ENCODE assay signal across 11 cellular contexts in genomic region chr3:10957976-10958749, GRCh38. TPM values are rescaled to one million over a fixed set of nuclear protein-coding genes. Genes with fewer than 3 reads are reported as not detected.
DNase-seq lines count a peak whose midpoint lies in the region; ATAC-seq and TF ChIP-seq lines count a peak whose summit lies in the region.
"Had no signal": no experiment of that assay in that cellular context is flagged by ENCODE, and none has a peak within 500 bp of the region (broad histone marks: within the 10 kb centered on the region; RNA-seq: fewer than 3 reads in every experiment).

No MANE protein-coding gene starts in this region.

- WGBS in stomach, 5 donors, result 47 to 75% (median 65%) methylated on average over 14 to 17 of the region's 17 CpGs

- TF ChIP-seq CTCF in fibroblast of pulmonary artery (IDR thresholded peaks at IDR 0.05; ENCODE audit: low read length, missing control alignments) (no peak), stomach (IDR thresholded peaks at IDR 0.05) (no peak), WTC11 (IDR thresholded peaks at IDR 0.05) (no peak)

- H3K27me3 Mint-ChIP-seq in WTC11 (ENCODE audit: low read depth), result no peaks in the 10 kb centered on the region

- intact Hi-C loops in stomach (cut with DNase I; ENCODE audit: low total_unique reads), result no loop called here

- no peak overlapping the region for H3K4me3 ChIP-seq in fibroblast of pulmonary artery (replicated peaks; ENCODE audit: low read depth, low read length)
- H3K4me3 ChIP-seq in stomach, result no peak overlapping the region

- H3K36me3 ChIP-seq in stomach, result no peaks in the 10 kb centered on the region

- H3K4me1 Mint-ChIP-seq in WTC11, result no peaks in the 10 kb centered on the region

- H3K36me3 Mint-ChIP-seq in WTC11, result no peaks in the 10 kb centered on the region

- H3K27me3 ChIP-seq in stomach, result peaks cover 0 to 19% (median 0%) of the 10 kb centered on the region in 3 donors

- no peaks in the 10 kb centered on the region for H3K9me3 Mint-ChIP-seq in WTC11

- ATAC-seq in GM18511 (IDR thresholded peaks at IDR 0.05; ENCODE audit: unreplicated experiment) (no peak), WTC11 (no peak)

- H3K4me3 Mint-ChIP-seq in WTC11, result no peak overlapping the region

- TF ChIP-seq EP300 in stomach (IDR thresholded peaks at IDR 0.05), result no peak

- no peaks in the 10 kb centered on the region for H3K9me3 ChIP-seq in stomach

- H3K27ac Mint-ChIP-seq in WTC11, result no peak overlapping the region

- POLR2A ChIA-PET in WTC11 (lab: Charles Lee), result no interaction called here

- H3K27ac ChIP-seq in stomach, result no peak overlapping the region
- H3K27ac ChIP-seq: 22Rv1 had no signal

- TF ChIP-seq POLR2A in stomach (IDR thresholded peaks at IDR 0.05), result no peak

- CTCF ChIA-PET in WTC11 (lab: Charles Lee), result interaction anchor here (0.8 to 2.2 kb wide), 4 partner anchors 9 to 200 kb away, joined by 3 to 9 read pairs (median 3); no protein-coding TSS in a partner anchor

- DNase-seq in DMS 273 (lab: John Stamatoyannopoulos, UW; ENCODE audit: unreplicated experiment), result peak; percentile 47
- DNase-seq in DMS 273 treated with DMSO at 0.1 percent for 48 hours (lab: John Stamatoyannopoulos, UW), result no peak
- DNase-seq in NCI-H2107 (lab: John Stamatoyannopoulos, UW), result peak; percentile 55
- peak; percentile 16 for DNase-seq in fibroblast of pulmonary artery (ENCODE audit: low read depth)
- DNase-seq in stomach, result peak; percentile 64
- DNase-seq in foreskin melanocyte, result no peak
- DNase-seq in WTC11 (ENCODE audit: low spot score), result no peak
- DNase-seq: activated CD4-positive, alpha-beta T cell treated with anti-CD3 and anti-CD28 coated beads, Interleukin-2, amount 50 U/mL, for 4 hours; NCI-H82 had no signal

- peaks cover 0 to 7% (median 0%) of the 10 kb centered on the region in 4 donors for H3K4me1 ChIP-seq in stomach

TF ChIP-seq in WTC11, 78 proteins besides CTCF, POLR2A, EP300 and RAD21 (continues in another document):
- no peak for TF ChIP-seq CREM (CRISPR knock-in tag; IDR thresholded peaks at IDR 0.05)
- TF ChIP-seq ARID4B (CRISPR knock-in tag; IDR thresholded peaks at IDR 0.05; ENCODE audit: borderline replicate concordance), result no peak
- no peak for TF ChIP-seq PRRX2 (CRISPR knock-in tag; IDR thresholded peaks at IDR 0.05)
- TF ChIP-seq, protein P1, sequence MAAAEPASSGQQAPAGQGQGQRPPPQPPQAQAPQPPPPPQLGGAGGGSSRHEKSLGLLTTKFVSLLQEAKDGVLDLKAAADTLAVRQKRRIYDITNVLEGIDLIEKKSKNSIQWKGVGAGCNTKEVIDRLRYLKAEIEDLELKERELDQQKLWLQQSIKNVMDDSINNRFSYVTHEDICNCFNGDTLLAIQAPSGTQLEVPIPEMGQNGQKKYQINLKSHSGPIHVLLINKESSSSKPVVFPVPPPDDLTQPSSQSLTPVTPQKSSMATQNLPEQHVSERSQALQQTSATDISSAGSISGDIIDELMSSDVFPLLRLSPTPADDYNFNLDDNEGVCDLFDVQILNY (CRISPR knock-in tag; IDR thresholded peaks at IDR 0.05), result no peak
- TF ChIP-seq EMX1 (CRISPR knock-in tag; IDR thresholded peaks at IDR 0.05), result no peak
- TF ChIP-seq, protein P2, sequence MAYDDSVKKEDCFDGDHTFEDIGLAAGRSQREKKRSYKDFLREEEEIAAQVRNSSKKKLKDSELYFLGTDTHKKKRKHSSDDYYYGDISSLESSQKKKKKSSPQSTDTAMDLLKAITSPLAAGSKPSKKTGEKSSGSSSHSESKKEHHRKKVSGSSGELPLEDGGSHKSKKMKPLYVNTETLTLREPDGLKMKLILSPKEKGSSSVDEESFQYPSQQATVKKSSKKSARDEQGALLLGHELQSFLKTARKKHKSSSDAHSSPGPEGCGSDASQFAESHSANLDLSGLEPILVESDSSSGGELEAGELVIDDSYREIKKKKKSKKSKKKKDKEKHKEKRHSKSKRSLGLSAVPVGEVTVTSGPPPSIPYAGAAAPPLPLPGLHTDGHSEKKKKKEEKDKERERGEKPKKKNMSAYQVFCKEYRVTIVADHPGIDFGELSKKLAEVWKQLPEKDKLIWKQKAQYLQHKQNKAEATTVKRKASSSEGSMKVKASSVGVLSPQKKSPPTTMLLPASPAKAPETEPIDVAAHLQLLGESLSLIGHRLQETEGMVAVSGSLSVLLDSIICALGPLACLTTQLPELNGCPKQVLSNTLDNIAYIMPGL (CRISPR knock-in tag; IDR thresholded peaks at IDR 0.05), result no peak
- TF ChIP-seq, protein P3, sequence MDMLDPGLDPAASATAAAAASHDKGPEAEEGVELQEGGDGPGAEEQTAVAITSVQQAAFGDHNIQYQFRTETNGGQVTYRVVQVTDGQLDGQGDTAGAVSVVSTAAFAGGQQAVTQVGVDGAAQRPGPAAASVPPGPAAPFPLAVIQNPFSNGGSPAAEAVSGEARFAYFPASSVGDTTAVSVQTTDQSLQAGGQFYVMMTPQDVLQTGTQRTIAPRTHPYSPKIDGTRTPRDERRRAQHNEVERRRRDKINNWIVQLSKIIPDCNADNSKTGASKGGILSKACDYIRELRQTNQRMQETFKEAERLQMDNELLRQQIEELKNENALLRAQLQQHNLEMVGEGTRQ (CRISPR knock-in tag; IDR thresholded peaks at IDR 0.05), result no peak
- TF ChIP-seq GTF2I (CRISPR knock-in tag; conservative IDR thresholded peaks at IDR 0.05), result no peak
- TF ChIP-seq FOXK1 (CRISPR knock-in tag; IDR thresholded peaks at IDR 0.05), result no peak
- TF ChIP-seq E2F1 (CRISPR knock-in tag; IDR thresholded peaks at IDR 0.05), result no peak
- TF ChIP-seq, protein P4, sequence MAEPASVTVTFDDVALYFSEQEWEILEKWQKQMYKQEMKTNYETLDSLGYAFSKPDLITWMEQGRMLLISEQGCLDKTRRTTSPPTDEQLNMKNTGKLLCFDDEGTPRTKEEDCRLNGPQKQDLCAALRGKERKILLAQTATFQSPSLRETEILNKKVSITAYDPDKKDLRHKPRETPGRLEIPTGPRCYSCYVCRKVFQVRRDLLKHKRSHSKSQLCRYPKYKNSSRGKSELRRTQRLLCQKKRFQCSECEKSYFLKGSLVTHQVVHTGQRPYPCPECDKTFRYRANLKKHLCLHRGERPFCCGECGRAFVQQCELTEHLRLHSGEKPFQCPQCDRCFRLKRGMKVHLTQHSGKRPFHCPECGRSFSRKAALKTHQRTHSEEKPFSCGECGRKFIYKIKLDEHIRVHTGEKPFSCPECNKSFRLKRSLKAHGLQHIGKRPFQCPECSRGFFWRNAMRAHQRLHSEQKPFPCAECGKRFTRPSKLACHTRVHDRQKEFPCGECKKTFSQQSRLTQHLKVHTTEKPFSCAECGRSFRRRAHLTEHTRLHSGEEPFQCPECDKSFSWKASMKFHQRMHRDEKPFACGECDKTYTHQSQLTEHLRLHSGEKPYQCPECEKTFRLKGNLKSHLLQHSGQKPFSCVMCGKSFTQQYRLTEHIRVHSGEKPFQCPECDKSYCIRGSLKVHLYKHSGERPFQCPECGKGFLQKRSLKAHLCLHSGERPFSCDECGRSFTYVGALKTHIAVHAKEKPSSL (CRISPR knock-in tag; conservative IDR thresholded peaks at IDR 0.05), result no peak
- no peak for TF ChIP-seq OVOL2 (CRISPR knock-in tag; IDR thresholded peaks at IDR 0.05; ENCODE audit: borderline replicate concordance)
- no peak for TF ChIP-seq CBFB (CRISPR knock-in tag; IDR thresholded peaks at IDR 0.05; ENCODE audit: low read depth)
- TF ChIP-seq GRHL2 (CRISPR knock-in tag; IDR thresholded peaks at IDR 0.05; ENCODE audit: insufficient replicate concordance, severe bottlenecking), result no peak
- no peak for TF ChIP-seq CREB1 (CRISPR knock-in tag; IDR thresholded peaks at IDR 0.05)

RNA-seq across cellular contexts. Expression of gene SLC6A1, which starts 34.4 kb away (rescaled TPM):
- total RNA-seq in stomach (1 to 10 TPM in 1 of 5 donors, under 1 TPM in 1, not detected in 3; 0.29 to 2.8 TPM), WTC11 (2021) (0.50 to 0.72 TPM (median 0.50 TPM) in 3 replicates)
- 1 to 10 TPM in 1 of 3 donors, not detected in 2; 5.6 TPM for polyA plus RNA-seq in stomach

Comparison
In these comparisons a context has a peak if more than half of its experiments do, and no peak if none do; other contexts are left out.
1. DNase-seq: peak in DMS 273 (single experiment), NCI-H2107 (single experiment), fibroblast of pulmonary artery (single experiment) and stomach (single experiment); none in DMS 273 treated with DMSO at 0.1 percent for 48 hours (single experiment), foreskin melanocyte (single experiment) and WTC11 (single experiment).